In genomic region chr7:77071108-77071507, GRCh38 we compare ENCODE assay signal across 7 cellular contexts. TPM values are rescaled to one million over a fixed set of nuclear protein-coding genes. Genes with fewer than 3 reads are reported as not detected.
"Had no signal": no experiment of that assay in that cellular context is flagged by ENCODE, and none has a peak within 500 bp of the region (broad histone marks: within the 10 kb centered on the region; RNA-seq: fewer than 3 reads in every experiment).

No MANE protein-coding gene starts in this region.

RNA-seq across cellular contexts. Expression of gene SPDYE18, which starts 8.8 kb away (rescaled TPM):
- total RNA-seq: GM23248, GM23338, H1, H7, H9 had no signal
- polyA plus RNA-seq: GM23248, H1 had no signal

RNA-seq across cellular contexts. Expression of gene SPDYE17, which starts 38.9 kb away (rescaled TPM):
- total RNA-seq: GM23248, GM23338, H1, H4, H7, H9, HFFc6 had no signal
- polyA plus RNA-seq: GM23248, GM23338, H1 had no signal
